8 cellular contexts compared by ENCODE assay signal in genomic region chr16:4373909-4374742, GRCh38. TPM values are rescaled to one million over a fixed set of nuclear protein-coding genes. Genes with fewer than 3 reads are reported as not detected.
DNase-seq lines count a peak whose midpoint lies in the region; ATAC-seq and TF ChIP-seq lines count a peak whose summit lies in the region.

No MANE protein-coding gene starts in this region.

- no peak for TF ChIP-seq CTCF in ovary (IDR thresholded peaks at IDR 0.05)
- no peak for TF ChIP-seq CTCF in CD14-positive monocyte (IDR thresholded peaks at IDR 0.05)

- H3K9me3 ChIP-seq in T-helper 17 cell (ENCODE audit: control insufficient read depth, low read length, poor library complexity, severe bottlenecking) (no peaks in the 10 kb centered on the region), ovary (no peaks in the 10 kb centered on the region)

- H3K4me3 Mint-ChIP-seq in T-helper 17 cell: peak overlapping the region; percentile 82
- no peak overlapping the region for H3K4me3 Mint-ChIP-seq in CD14-positive monocyte

- H3K9me3 Mint-ChIP-seq in CD14-positive monocyte: no peaks in the 10 kb centered on the region

- DNase-seq in COLO829 (ENCODE audit: low spot score) (peak; percentile 29), T-helper 17 cell (no peak), foreskin melanocyte (peak; percentile 49), ovary (peak; percentile 94 to 97 (median 95)), cerebellar cortex (ENCODE audit: low spot score) (no peak), CD14-positive monocyte (ENCODE audit: low spot score) (no peak)

- H3K36me3 Mint-ChIP-seq in T-helper 17 cell (ENCODE audit: low read depth) (no peaks in the 10 kb centered on the region), CD14-positive monocyte (peaks cover 9 to 38% of the 10 kb centered on the region in 2 donors)

- H3K4me1 Mint-ChIP-seq in T-helper 17 cell (peaks cover 34% of the 10 kb centered on the region), CD14-positive monocyte (peaks cover 30% of the 10 kb centered on the region)

- ATAC-seq in T-helper 17 cell: no peak
- no peak for ATAC-seq in HG03469 (IDR thresholded peaks at IDR 0.05; ENCODE audit: unreplicated experiment)
- no peak for ATAC-seq in GM18868 (IDR thresholded peaks at IDR 0.05; ENCODE audit: unreplicated experiment)

- H3K36me3 ChIP-seq in ovary: no peaks in the 10 kb centered on the region

- intact Hi-C loops in ovary (cut with DNase I): no loop called here
- intact Hi-C loops in CD14-positive monocyte (cut with micrococcal nuclease): no loop called here

- 7 to 11% (median 10%) methylated on average over 27 to 30 of the region's 30 CpGs for WGBS in ovary, 3 donors

- no peak for TF ChIP-seq POLR2A in ovary (IDR thresholded peaks at IDR 0.05)

- H3K27me3 ChIP-seq in ovary: no peaks in the 10 kb centered on the region

- H3K27ac Mint-ChIP-seq in T-helper 17 cell (peak overlapping the region; percentile 84), CD14-positive monocyte (peak overlapping the region in 1 of 7 donors; percentile 25)

- H3K4me3 ChIP-seq in ovary: peak overlapping the region; percentile 78

- peak overlapping the region; percentile 87 to 91 for H3K27ac ChIP-seq in ovary

- H3K4me1 ChIP-seq in ovary (ENCODE audit: insufficient read depth): peaks cover 51% of the 10 kb centered on the region

- TF ChIP-seq EP300 in ovary (IDR thresholded peaks at IDR 0.05): no peak

- no peaks in the 10 kb centered on the region for H3K27me3 Mint-ChIP-seq in T-helper 17 cell
- peaks cover 2 to 4% (median 3%) of the 10 kb centered on the region in 3 donors for H3K27me3 Mint-ChIP-seq in CD14-positive monocyte (ENCODE audit: low read depth in 3 of 3)

RNA-seq across cellular contexts. Expression of gene VASN, which starts 2.5 kb away (rescaled TPM):
- total RNA-seq in T-helper 17 cell: under 1 TPM; 0.55 to 0.57 TPM
- 10 to 100 TPM; 19.8 to 49.5 (median 43.5) TPM for total RNA-seq in ovary
- 10 to 100 TPM in 1 of 2 donors, 1 to 10 TPM in 1; 2.4 to 47.6 TPM for polyA plus RNA-seq in ovary
- not detected for polyA plus RNA-seq in CD14-positive monocyte

RNA-seq across cellular contexts. Expression of gene PAM16, which starts 23.0 kb away (rescaled TPM):
- total RNA-seq in T-helper 17 cell: 10 to 100 TPM; 32.3 to 41.4 TPM
- total RNA-seq in ovary: 10 to 100 TPM; 24.0 to 47.2 (median 35.7) TPM
- 10 to 100 TPM; 18.5 to 42.2 TPM for polyA plus RNA-seq in ovary
- 10 to 100 TPM; 34.3 to 37.6 TPM for polyA plus RNA-seq in CD14-positive monocyte

RNA-seq across cellular contexts. Expression of gene CORO7, which starts 42.3 kb away (rescaled TPM):
- total RNA-seq in T-helper 17 cell (100 to 1,000 TPM; 733 to 757 TPM), ovary (10 to 100 TPM in 6 of 7 donors, 1 to 10 TPM in 1; 7.6 to 29.5 (median 19.5) TPM)
- polyA plus RNA-seq in ovary (1 to 10 TPM; 1.3 to 9.7 TPM), CD14-positive monocyte (10 to 100 TPM; 44.7 to 68.4 TPM)

RNA-seq across cellular contexts. Expression of gene DNAJA3, which starts 51.5 kb away (rescaled TPM):
- total RNA-seq in T-helper 17 cell (10 to 100 TPM; 27.9 to 29.7 TPM), ovary (10 to 100 TPM; 32.5 to 47.0 (median 39.0) TPM)
- polyA plus RNA-seq in ovary (10 to 100 TPM; 26.4 to 35.0 TPM), CD14-positive monocyte (10 to 100 TPM; 17.1 to 19.5 TPM)

RNA-seq across cellular contexts. Expression of gene GLIS2, which starts 58.3 kb away (rescaled TPM):
- total RNA-seq in T-helper 17 cell: under 1 TPM; 0.10 to 0.29 TPM
- total RNA-seq in ovary: 10 to 100 TPM in 5 of 7 donors, 1 to 10 TPM in 2; 5.1 to 79.5 (median 49.8) TPM
- polyA plus RNA-seq in ovary: 10 to 100 TPM in 1 of 2 donors, 1 to 10 TPM in 1; 1.6 to 24.6 TPM
- not detected for polyA plus RNA-seq in CD14-positive monocyte

Comparison
In these comparisons a context has a peak if more than half of its experiments do, and no peak if none do; other contexts are left out.
1. DNase-seq: peak in COLO829 (single experiment), foreskin melanocyte (single experiment) and ovary (5 of 5); none in T-helper 17 cell (0 of 3), cerebellar cortex (single experiment) and CD14-positive monocyte (single experiment).
2. RNA of gene VASN, which starts 2.5 kb away (total RNA-seq): 19.8 to 49.5 TPM in ovary; 0.55 to 0.57 TPM in T-helper 17 cell; every median in the first group is over 10 times any median in the second.
3. RNA of gene CORO7, which starts 42.3 kb away (total RNA-seq): 733 to 757 TPM in T-helper 17 cell; 7.6 to 29.5 TPM in ovary; every median in the first group is over 10 times any median in the second.